Comparison of ENCODE assay signal across 32 cellular contexts in genomic region chr4:159199827-159200226, GRCh38.
"Had no signal": no experiment of that assay in that cellular context is flagged by ENCODE, and none has a peak within 500 bp of the region (broad histone marks: within the 10 kb centered on the region; RNA-seq: fewer than 3 reads in every experiment).

No MANE protein-coding gene starts in this region.

- H3K4me2 ChIP-seq: KMS-11, PC-9 had no signal

- H2AFZ ChIP-seq: PC-9 had no signal

- H3K4me3 ChIP-seq: PC-9 had no signal

- H3K27ac ChIP-seq: KMS-11, PC-9, RWPE1, VCaP had no signal

- ATAC-seq: activated naive CD8-positive, alpha-beta T cell treated with anti-CD3 and anti-CD28 coated beads, Interleukin-2, amount 50 U/mL, for 24 hours; activated T-cell treated with anti-CD3 and anti-CD28 coated beads, Interleukin-2, amount 50 U/mL, for 4 hours; Right ventricle myocardium inferior had no signal

- H3K9ac ChIP-seq: KMS-11 had no signal

- FAIRE-seq: bronchial epithelial cell, RCC 7860 had no signal

- DNase-seq: activated B cell treated with CpG ODN at 0.5 μM for 24 hours; activated CD4-positive, alpha-beta memory T cell treated with anti-CD3 and anti-CD28 coated beads for 36 hours; activated CD4-positive, alpha-beta T cell treated with anti-CD3 and anti-CD28 coated beads for 4 hours; activated CD4-positive, alpha-beta T cell treated with anti-CD3 and anti-CD28 coated beads, Interleukin-2, amount 50 U/mL, for 1 hour; activated CD4-positive, CD25-positive, alpha-beta regulatory T cell treated with anti-CD3 and anti-CD28 coated beads, Interleukin-2, amount 50 U/mL, for 72 hours; activated CD8-positive, alpha-beta memory T cell treated with anti-CD3 and anti-CD28 coated beads, Interleukin-2, amount 50 U/mL, for 4 hours; activated naive CD4-positive, alpha-beta T cell treated with anti-CD3 and anti-CD28 coated beads, Interleukin-2, amount 10 ng/mL, durations not matched to agents 7 days and 5 days; activated naive CD8-positive, alpha-beta T cell treated with anti-CD3 and anti-CD28 coated beads, Interleukin-2, amount 50 U/mL, for 24 hours; activated T-cell treated with anti-CD3 and anti-CD28 coated beads for 4 hours; activated T-cell treated with anti-CD3 and anti-CD28 coated beads, Interleukin-2, amount 50 U/mL, for 4 hours; anterior cingulate cortex; caudate nucleus; MM.1S; MV-4-11; NCI-H1092; NCI-H1436 treated with DMSO at 0.1 percent for 48 hours; NCI-H1694 treated with DMSO at 0.1 percent for 48 hours; NCI-H2029; NCI-H510A; NCI-H748 treated with DMSO at 0.1 percent for 48 hours; NK-92 treated with Interleukin-12 subunit alpha and Interleukin-12 subunit beta, amount 100 ng/mL, for 24 hours; PC-9; SW 1271; T-helper 1 cell; T-helper 2 cell; T-helper 9 cell had no signal
